Comparison of ENCODE assay signal across 8 cellular contexts in genomic region chr6:144063246-144063743, GRCh38. TPM values are rescaled to one million over a fixed set of nuclear protein-coding genes. Genes with fewer than 3 reads are reported as not detected.
DNase-seq lines count a peak whose midpoint lies in the region; ATAC-seq and TF ChIP-seq lines count a peak whose summit lies in the region.

No MANE protein-coding gene starts in this region.

- peak overlapping the region; percentile 88 to 94 (median 90) for H3K27ac Mint-ChIP-seq in CD4-positive, CD25-positive, alpha-beta regulatory T cell

- peak overlapping the region; percentile 84 to 93 (median 88) for H3K4me3 Mint-ChIP-seq in CD4-positive, CD25-positive, alpha-beta regulatory T cell

- H4K20me1 ChIP-seq in OCI-LY1 (ENCODE audit: insufficient read depth, low read length), result no peaks in the 10 kb centered on the region

- H3K4me1 Mint-ChIP-seq in CD4-positive, CD25-positive, alpha-beta regulatory T cell, result peaks cover 5 to 37% (median 20%) of the 10 kb centered on the region in 4 donors

- no peak for TF ChIP-seq CTCF in OCI-LY1 (IDR thresholded peaks at IDR 0.05; ENCODE audit: low read length)

- H3K9me2 ChIP-seq in OCI-LY1 (ENCODE audit: low read depth, low read length), result no peaks in the 10 kb centered on the region

- H3K36me3 ChIP-seq in CD4-positive, CD25-positive, alpha-beta regulatory T cell (ENCODE audit: control insufficient read depth, insufficient read depth, low read length), result no peaks in the 10 kb centered on the region
- H3K36me3 ChIP-seq in OCI-LY1 (ENCODE audit: insufficient read depth, low read length), result no peaks in the 10 kb centered on the region

- H3K27me3 ChIP-seq in CD4-positive, CD25-positive, alpha-beta regulatory T cell (ENCODE audit: control insufficient read depth, insufficient read depth, low read length), result peaks cover 2% of the 10 kb centered on the region
- H3K27me3 ChIP-seq in OCI-LY1 (ENCODE audit: insufficient read depth, low read length), result peaks cover 5% of the 10 kb centered on the region; the same call in 1 of the 2 replicates

- H3K9me3 ChIP-seq in CD4-positive, CD25-positive, alpha-beta regulatory T cell (ENCODE audit: control insufficient read depth in 2 of 2, low read length in 2 of 2), result no peaks in the 10 kb centered on the region
- H3K9me3 ChIP-seq in OCI-LY1 (ENCODE audit: low read length), result no peaks in the 10 kb centered on the region

- H3K79me2 ChIP-seq in OCI-LY1 (ENCODE audit: insufficient read depth, low read length), result no peaks in the 10 kb centered on the region

- no peaks in the 10 kb centered on the region for H3K36me3 Mint-ChIP-seq in CD4-positive, CD25-positive, alpha-beta regulatory T cell

- no peaks in the 10 kb centered on the region for H3F3A ChIP-seq in OCI-LY1 (ENCODE audit: insufficient read depth, low read length)

- no peak for ATAC-seq in CD4-positive, CD25-positive, alpha-beta regulatory T cell (ENCODE audit: low read depth in 2 of 2)
- ATAC-seq in GM19455 (IDR thresholded peaks at IDR 0.05; ENCODE audit: unreplicated experiment) (peak; percentile 0), HG03469 (IDR thresholded peaks at IDR 0.05; ENCODE audit: unreplicated experiment) (no peak)

- peak overlapping the region; percentile 83 for H3K27ac ChIP-seq in CD4-positive, CD25-positive, alpha-beta regulatory T cell (ENCODE audit: insufficient read depth, low read length, poor library complexity, severe bottlenecking)
- no peak overlapping the region for H3K27ac ChIP-seq in OCI-LY1 (ENCODE audit: low read depth, low read length, poor library complexity, severe bottlenecking)

- peak overlapping the region; percentile 99 for H3K4me2 ChIP-seq in OCI-LY1 (ENCODE audit: low read length)

- TF ChIP-seq POLR2A in erythroblast (IDR thresholded peaks at IDR 0.05; ENCODE audit: low read length), result no peak

- DNase-seq in CD4-positive, CD25-positive, alpha-beta regulatory T cell, result no peak
- peak; percentile 57 to 58 for DNase-seq in erythroblast (lab: John Stamatoyannopoulos, UW)
- DNase-seq in pons (ENCODE audit: low spot score), result peak; percentile 9
- DNase-seq in NCI-H1092 (lab: John Stamatoyannopoulos, UW), result no peak
- no peak for DNase-seq in NCI-H187 (lab: John Stamatoyannopoulos, UW)

- peak overlapping the region; percentile 79 for H3K4me3 ChIP-seq in CD4-positive, CD25-positive, alpha-beta regulatory T cell (ENCODE audit: low read depth, low read length)
- peak overlapping the region; percentile 71 for H3K4me3 ChIP-seq in OCI-LY1 (ENCODE audit: low read depth, low read length, poor library complexity, severe bottlenecking)

- no peaks in the 10 kb centered on the region for H3K9me3 Mint-ChIP-seq in CD4-positive, CD25-positive, alpha-beta regulatory T cell

- H3K9ac ChIP-seq in OCI-LY1 (ENCODE audit: low read length), result peak overlapping the region; percentile 69

- H2AFZ ChIP-seq in OCI-LY1 (ENCODE audit: low read length), result peak overlapping the region; percentile 44; the same call in 1 of the 2 replicates

- H3K4me1 ChIP-seq in CD4-positive, CD25-positive, alpha-beta regulatory T cell (ENCODE audit: control insufficient read depth, insufficient read depth, low read length, poor library complexity, severe bottlenecking), result peaks cover 16% of the 10 kb centered on the region
- H3K4me1 ChIP-seq in OCI-LY1 (ENCODE audit: insufficient read depth, low read length, severe bottlenecking), result peaks cover 25% of the 10 kb centered on the region

- peaks cover 11% of the 10 kb centered on the region for H3K27me3 Mint-ChIP-seq in CD4-positive, CD25-positive, alpha-beta regulatory T cell

RNA-seq across cellular contexts. Expression of gene SF3B5, which starts 32.1 kb away (rescaled TPM):
- 127 TPM for total RNA-seq in CD4-positive, CD25-positive, alpha-beta regulatory T cell
- polyA plus RNA-seq in CD4-positive, CD25-positive, alpha-beta regulatory T cell, result 100 to 1,000 TPM; 440 to 448 (median 441) TPM

RNA-seq across cellular contexts. Expression of gene PLAGL1, which starts 55.2 kb away (rescaled TPM):
- 2.8 TPM for total RNA-seq in CD4-positive, CD25-positive, alpha-beta regulatory T cell
- 1 to 10 TPM; 1.4 to 4.7 (median 2.6) TPM for polyA plus RNA-seq in CD4-positive, CD25-positive, alpha-beta regulatory T cell

Comparison
In these comparisons a context has a peak if more than half of its experiments do, and no peak if none do; other contexts are left out.
1. DNase-seq: peak in erythroblast (2 of 2) and pons (single experiment); none in CD4-positive, CD25-positive, alpha-beta regulatory T cell (0 of 3), NCI-H1092 (single experiment) and NCI-H187 (0 of 2).